Comparison of ENCODE assay signal across 1 cellular context in the genomic region with DNA sequence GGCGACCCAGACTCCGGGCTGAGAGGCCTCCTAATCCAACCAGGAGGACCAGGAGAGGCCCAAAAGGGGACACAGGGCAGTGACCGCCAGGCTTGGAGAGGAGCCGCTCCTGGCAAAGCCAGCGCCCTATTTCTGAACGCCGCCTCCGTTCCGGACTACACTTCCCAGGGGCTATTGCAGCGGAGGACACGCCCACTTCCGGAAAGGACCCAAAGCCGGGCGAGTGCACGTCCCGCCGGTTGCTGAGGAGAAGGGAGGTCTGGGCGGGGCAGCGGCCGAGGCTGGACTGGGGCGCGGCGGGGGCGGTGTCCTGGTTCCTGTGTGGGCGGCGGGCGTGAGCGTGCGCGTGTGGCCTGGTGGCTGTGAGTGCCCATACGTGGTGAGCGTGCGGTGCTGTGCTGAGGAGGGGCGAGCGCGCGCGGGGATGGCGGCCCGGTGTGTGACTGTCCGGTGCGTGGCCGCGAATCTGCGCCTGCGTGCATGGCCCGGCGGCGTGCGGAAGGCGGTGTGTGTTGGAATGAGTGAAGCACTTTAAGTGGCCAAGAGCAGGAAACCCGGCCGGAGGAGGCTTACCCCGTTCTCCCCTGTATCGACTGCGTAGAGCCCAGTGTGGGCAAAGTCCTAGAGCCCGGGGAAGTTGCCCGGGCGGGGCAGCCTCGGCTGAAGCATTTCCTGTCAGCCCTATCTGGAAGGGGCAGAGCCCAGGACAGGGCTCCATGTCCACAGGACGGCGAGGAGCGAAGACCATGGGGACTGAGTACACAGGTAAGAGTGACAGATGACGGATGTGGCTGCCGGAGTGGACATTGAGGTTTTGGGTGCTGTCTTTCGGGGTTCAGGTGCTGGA.
A peak's percentile ranks its signal among the peaks of the same experiment; 100 is the strongest.
TF ChIP-seq lines count a peak whose summit lies in the region.

ZNF470 (plus strand) TSS at position 195 of the 847 bp plus-strand sequence. CDS start 2,844 bp downstream, outside the sequence.

TF ChIP-seq in WTC11, 78 proteins besides CTCF, POLR2A, EP300 and RAD21 (continued from another document and continues in another):
- TF ChIP-seq FOXJ3 (CRISPR knock-in tag; IDR thresholded peaks at IDR 0.05; ENCODE audit: borderline replicate concordance) (no peak), NR3C1 (CRISPR knock-in tag; conservative IDR thresholded peaks at IDR 0.05; ENCODE audit: low read depth) (no peak), MYBL2 (CRISPR knock-in tag; IDR thresholded peaks at IDR 0.05) (peak; percentile 67; the same call in 1 of the 2 replicates), KAT7 (CRISPR knock-in tag; IDR thresholded peaks at IDR 0.05; ENCODE audit: borderline replicate concordance) (no peak), ZBTB43 (CRISPR knock-in tag; IDR thresholded peaks at IDR 0.05) (peak; percentile 75; the same call in 1 of the 2 replicates), ZBTB21 (CRISPR knock-in tag; IDR thresholded peaks at IDR 0.05; ENCODE audit: borderline replicate concordance) (no peak), ZNF512 (CRISPR knock-in tag; IDR thresholded peaks at IDR 0.05; ENCODE audit: borderline replicate concordance) (no peak), TEAD4 (CRISPR knock-in tag; IDR thresholded peaks at IDR 0.05) (no peak), E2F1 (CRISPR knock-in tag; IDR thresholded peaks at IDR 0.05) (no peak), PRDM15 (CRISPR knock-in tag; IDR thresholded peaks at IDR 0.05) (no peak), HMGA2 (CRISPR knock-in tag; IDR thresholded peaks at IDR 0.05) (no peak), ZSCAN18 (CRISPR knock-in tag; IDR thresholded peaks at IDR 0.05) (no peak), SMAD3 (CRISPR knock-in tag; IDR thresholded peaks at IDR 0.05; ENCODE audit: borderline replicate concordance) (no peak), JUN (CRISPR knock-in tag; IDR thresholded peaks at IDR 0.05) (no peak; the same call in 1 of the 2 replicates), FOXK1 (CRISPR knock-in tag; IDR thresholded peaks at IDR 0.05) (peak; percentile 77), ESRRA (CRISPR knock-in tag; IDR thresholded peaks at IDR 0.05; ENCODE audit: borderline replicate concordance) (no peak), ZNF232 (CRISPR knock-in tag; IDR thresholded peaks at IDR 0.05) (no peak)
- TF ChIP-seq, protein P1, sequence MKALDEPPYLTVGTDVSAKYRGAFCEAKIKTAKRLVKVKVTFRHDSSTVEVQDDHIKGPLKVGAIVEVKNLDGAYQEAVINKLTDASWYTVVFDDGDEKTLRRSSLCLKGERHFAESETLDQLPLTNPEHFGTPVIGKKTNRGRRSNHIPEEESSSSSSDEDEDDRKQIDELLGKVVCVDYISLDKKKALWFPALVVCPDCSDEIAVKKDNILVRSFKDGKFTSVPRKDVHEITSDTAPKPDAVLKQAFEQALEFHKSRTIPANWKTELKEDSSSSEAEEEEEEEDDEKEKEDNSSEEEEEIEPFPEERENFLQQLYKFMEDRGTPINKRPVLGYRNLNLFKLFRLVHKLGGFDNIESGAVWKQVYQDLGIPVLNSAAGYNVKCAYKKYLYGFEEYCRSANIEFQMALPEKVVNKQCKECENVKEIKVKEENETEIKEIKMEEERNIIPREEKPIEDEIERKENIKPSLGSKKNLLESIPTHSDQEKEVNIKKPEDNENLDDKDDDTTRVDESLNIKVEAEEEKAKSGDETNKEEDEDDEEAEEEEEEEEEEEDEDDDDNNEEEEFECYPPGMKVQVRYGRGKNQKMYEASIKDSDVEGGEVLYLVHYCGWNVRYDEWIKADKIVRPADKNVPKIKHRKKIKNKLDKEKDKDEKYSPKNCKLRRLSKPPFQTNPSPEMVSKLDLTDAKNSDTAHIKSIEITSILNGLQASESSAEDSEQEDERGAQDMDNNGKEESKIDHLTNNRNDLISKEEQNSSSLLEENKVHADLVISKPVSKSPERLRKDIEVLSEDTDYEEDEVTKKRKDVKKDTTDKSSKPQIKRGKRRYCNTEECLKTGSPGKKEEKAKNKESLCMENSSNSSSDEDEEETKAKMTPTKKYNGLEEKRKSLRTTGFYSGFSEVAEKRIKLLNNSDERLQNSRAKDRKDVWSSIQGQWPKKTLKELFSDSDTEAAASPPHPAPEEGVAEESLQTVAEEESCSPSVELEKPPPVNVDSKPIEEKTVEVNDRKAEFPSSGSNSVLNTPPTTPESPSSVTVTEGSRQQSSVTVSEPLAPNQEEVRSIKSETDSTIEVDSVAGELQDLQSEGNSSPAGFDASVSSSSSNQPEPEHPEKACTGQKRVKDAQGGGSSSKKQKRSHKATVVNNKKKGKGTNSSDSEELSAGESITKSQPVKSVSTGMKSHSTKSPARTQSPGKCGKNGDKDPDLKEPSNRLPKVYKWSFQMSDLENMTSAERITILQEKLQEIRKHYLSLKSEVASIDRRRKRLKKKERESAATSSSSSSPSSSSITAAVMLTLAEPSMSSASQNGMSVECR (CRISPR knock-in tag; IDR thresholded peaks at IDR 0.05; ENCODE audit: borderline replicate concordance): 0 out of 2 replicates have a peak, but pooled peaks have one; percentile 6
- TF ChIP-seq, protein P2, sequence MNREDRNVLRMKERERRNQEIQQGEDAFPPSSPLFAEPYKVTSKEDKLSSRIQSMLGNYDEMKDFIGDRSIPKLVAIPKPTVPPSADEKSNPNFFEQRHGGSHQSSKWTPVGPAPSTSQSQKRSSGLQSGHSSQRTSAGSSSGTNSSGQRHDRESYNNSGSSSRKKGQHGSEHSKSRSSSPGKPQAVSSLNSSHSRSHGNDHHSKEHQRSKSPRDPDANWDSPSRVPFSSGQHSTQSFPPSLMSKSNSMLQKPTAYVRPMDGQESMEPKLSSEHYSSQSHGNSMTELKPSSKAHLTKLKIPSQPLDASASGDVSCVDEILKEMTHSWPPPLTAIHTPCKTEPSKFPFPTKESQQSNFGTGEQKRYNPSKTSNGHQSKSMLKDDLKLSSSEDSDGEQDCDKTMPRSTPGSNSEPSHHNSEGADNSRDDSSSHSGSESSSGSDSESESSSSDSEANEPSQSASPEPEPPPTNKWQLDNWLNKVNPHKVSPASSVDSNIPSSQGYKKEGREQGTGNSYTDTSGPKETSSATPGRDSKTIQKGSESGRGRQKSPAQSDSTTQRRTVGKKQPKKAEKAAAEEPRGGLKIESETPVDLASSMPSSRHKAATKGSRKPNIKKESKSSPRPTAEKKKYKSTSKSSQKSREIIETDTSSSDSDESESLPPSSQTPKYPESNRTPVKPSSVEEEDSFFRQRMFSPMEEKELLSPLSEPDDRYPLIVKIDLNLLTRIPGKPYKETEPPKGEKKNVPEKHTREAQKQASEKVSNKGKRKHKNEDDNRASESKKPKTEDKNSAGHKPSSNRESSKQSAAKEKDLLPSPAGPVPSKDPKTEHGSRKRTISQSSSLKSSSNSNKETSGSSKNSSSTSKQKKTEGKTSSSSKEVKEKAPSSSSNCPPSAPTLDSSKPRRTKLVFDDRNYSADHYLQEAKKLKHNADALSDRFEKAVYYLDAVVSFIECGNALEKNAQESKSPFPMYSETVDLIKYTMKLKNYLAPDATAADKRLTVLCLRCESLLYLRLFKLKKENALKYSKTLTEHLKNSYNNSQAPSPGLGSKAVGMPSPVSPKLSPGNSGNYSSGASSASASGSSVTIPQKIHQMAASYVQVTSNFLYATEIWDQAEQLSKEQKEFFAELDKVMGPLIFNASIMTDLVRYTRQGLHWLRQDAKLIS (CRISPR knock-in tag; IDR thresholded peaks at IDR 0.05; ENCODE audit: borderline replicate concordance): no peak
- TF ChIP-seq, protein P3, sequence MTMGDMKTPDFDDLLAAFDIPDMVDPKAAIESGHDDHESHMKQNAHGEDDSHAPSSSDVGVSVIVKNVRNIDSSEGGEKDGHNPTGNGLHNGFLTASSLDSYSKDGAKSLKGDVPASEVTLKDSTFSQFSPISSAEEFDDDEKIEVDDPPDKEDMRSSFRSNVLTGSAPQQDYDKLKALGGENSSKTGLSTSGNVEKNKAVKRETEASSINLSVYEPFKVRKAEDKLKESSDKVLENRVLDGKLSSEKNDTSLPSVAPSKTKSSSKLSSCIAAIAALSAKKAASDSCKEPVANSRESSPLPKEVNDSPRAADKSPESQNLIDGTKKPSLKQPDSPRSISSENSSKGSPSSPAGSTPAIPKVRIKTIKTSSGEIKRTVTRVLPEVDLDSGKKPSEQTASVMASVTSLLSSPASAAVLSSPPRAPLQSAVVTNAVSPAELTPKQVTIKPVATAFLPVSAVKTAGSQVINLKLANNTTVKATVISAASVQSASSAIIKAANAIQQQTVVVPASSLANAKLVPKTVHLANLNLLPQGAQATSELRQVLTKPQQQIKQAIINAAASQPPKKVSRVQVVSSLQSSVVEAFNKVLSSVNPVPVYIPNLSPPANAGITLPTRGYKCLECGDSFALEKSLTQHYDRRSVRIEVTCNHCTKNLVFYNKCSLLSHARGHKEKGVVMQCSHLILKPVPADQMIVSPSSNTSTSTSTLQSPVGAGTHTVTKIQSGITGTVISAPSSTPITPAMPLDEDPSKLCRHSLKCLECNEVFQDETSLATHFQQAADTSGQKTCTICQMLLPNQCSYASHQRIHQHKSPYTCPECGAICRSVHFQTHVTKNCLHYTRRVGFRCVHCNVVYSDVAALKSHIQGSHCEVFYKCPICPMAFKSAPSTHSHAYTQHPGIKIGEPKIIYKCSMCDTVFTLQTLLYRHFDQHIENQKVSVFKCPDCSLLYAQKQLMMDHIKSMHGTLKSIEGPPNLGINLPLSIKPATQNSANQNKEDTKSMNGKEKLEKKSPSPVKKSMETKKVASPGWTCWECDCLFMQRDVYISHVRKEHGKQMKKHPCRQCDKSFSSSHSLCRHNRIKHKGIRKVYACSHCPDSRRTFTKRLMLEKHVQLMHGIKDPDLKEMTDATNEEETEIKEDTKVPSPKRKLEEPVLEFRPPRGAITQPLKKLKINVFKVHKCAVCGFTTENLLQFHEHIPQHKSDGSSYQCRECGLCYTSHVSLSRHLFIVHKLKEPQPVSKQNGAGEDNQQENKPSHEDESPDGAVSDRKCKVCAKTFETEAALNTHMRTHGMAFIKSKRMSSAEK (CRISPR knock-in tag; IDR thresholded peaks at IDR 0.05; ENCODE audit: borderline replicate concordance): no peak
- TF ChIP-seq, protein P4, sequence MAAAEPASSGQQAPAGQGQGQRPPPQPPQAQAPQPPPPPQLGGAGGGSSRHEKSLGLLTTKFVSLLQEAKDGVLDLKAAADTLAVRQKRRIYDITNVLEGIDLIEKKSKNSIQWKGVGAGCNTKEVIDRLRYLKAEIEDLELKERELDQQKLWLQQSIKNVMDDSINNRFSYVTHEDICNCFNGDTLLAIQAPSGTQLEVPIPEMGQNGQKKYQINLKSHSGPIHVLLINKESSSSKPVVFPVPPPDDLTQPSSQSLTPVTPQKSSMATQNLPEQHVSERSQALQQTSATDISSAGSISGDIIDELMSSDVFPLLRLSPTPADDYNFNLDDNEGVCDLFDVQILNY (CRISPR knock-in tag; IDR thresholded peaks at IDR 0.05): no peak
